ENCODE assay signal across 21 cellular contexts in genomic region chr10:76286536-76286935, GRCh38.
DNase-seq lines count a peak whose midpoint lies in the region; TF ChIP-seq lines count a peak whose summit lies in the region.
"Had no signal": no experiment of that assay in that cellular context is flagged by ENCODE, and none has a peak within 500 bp of the region (broad histone marks: within the 10 kb centered on the region; RNA-seq: fewer than 3 reads in every experiment).

No MANE protein-coding gene starts in this region.

- H2AFZ ChIP-seq in osteoblast (ENCODE audit: low read length), result no peak overlapping the region

- no peak overlapping the region for H3K4me3 Mint-ChIP-seq in progenitor cell of endocrine pancreas (ENCODE audit: low read depth)
- no peak overlapping the region for H3K4me3 Mint-ChIP-seq in activated T-cell treated with anti-CD3 and anti-CD28 coated beads, Interleukin-2, amount 50 U/mL, for 24 hours
- H3K4me3 Mint-ChIP-seq: CD14-positive monocyte; CD8-positive, alpha-beta memory T cell had no signal

- H3K27me3 ChIP-seq in adipocyte (replicated peaks; ENCODE audit: control insufficient read depth, insufficient read depth, low read length) (no peaks in the 10 kb centered on the region), osteoblast (ENCODE audit: insufficient read depth, low read length) (no peaks in the 10 kb centered on the region)
- H3K27me3 ChIP-seq: MG63 had no signal

- H3K9ac ChIP-seq in adipocyte (ENCODE audit: low read length), result peak overlapping the region; percentile 35

- H3K36me3 Mint-ChIP-seq in progenitor cell of endocrine pancreas (ENCODE audit: insufficient read depth), result peaks cover 14% of the 10 kb centered on the region
- no peaks in the 10 kb centered on the region for H3K36me3 Mint-ChIP-seq in activated T-cell treated with anti-CD3 and anti-CD28 coated beads, Interleukin-2, amount 50 U/mL, for 24 hours (ENCODE audit: low read depth)

- H3K36me3 ChIP-seq in adipocyte (ENCODE audit: control insufficient read depth, insufficient read depth, low read length, severe bottlenecking) (no peaks in the 10 kb centered on the region), osteoblast (ENCODE audit: insufficient read depth, low read length) (no peaks in the 10 kb centered on the region)
- H3K36me3 ChIP-seq: BE2C, MG63 had no signal

- H3K27ac ChIP-seq in osteoblast (ENCODE audit: low read depth, low read length), result peak overlapping the region; percentile 76

- no peaks in the 10 kb centered on the region for H3K79me2 ChIP-seq in osteoblast (ENCODE audit: insufficient read depth, low read length)

- H3K9me3 ChIP-seq in adipocyte (ENCODE audit: control insufficient read depth, low read length) (peaks cover 7% of the 10 kb centered on the region), osteoblast (ENCODE audit: low read depth, low read length) (no peaks in the 10 kb centered on the region)
- H3K9me3 ChIP-seq: BE2C had no signal

- no peak overlapping the region for H3K27ac Mint-ChIP-seq in progenitor cell of endocrine pancreas
- H3K27ac Mint-ChIP-seq in activated T-cell treated with anti-CD3 and anti-CD28 coated beads, Interleukin-2, amount 50 U/mL, for 24 hours, result no peak overlapping the region
- H3K27ac Mint-ChIP-seq: CD14-positive monocyte; CD8-positive, alpha-beta memory T cell had no signal

- DNase-seq in EH (ENCODE audit: low read depth) (peak; percentile 37), adipocyte (ENCODE audit: low read depth) (peak; percentile 49), fibroblast of peridontal ligament (ENCODE audit: extremely low read depth) (peak; percentile 73), osteoblast (ENCODE audit: insufficient read length, low spot score, missing footprints) (no peak), progenitor cell of endocrine pancreas (ENCODE audit: low spot score, unreplicated experiment) (no peak), DMS79 (lab: John Stamatoyannopoulos, UW) (no peak), glomerular visceral epithelial cell (ENCODE audit: extremely low spot score) (no peak)
- no peak for DNase-seq in activated T-cell treated with anti-CD3 and anti-CD28 coated beads, Interleukin-2, amount 50 U/mL, for 24 hours
- DNase-seq: BE2C; CD8-positive, alpha-beta memory T cell; DMS 273 treated with DMSO at 0.1 percent for 48 hours; DMS79 treated with DMSO at 0.1 percent for 48 hours; KG1; MG63; NCI-H1105 treated with DMSO at 0.1 percent for 48 hours; NCI-H146; NCI-H1930; NCI-H526 treated with DMSO at 0.1 percent for 48 hours; Right ventricle myocardium superior; RPMI8226 had no signal

- H3K4me3 ChIP-seq in adipocyte (ENCODE audit: low read length) (no peak overlapping the region), osteoblast (ENCODE audit: insufficient read depth, low read length) (no peak overlapping the region)
- H3K4me3 ChIP-seq: MG63 had no signal

- H3K4me1 ChIP-seq in adipocyte (ENCODE audit: control insufficient read depth, insufficient read depth, low read length) (peaks cover 32% of the 10 kb centered on the region), osteoblast (ENCODE audit: insufficient read depth, low read length) (peaks cover 36% of the 10 kb centered on the region)

- H3K4me2 ChIP-seq in osteoblast (ENCODE audit: insufficient read depth, low read length), result no peak overlapping the region

- peaks cover 18% of the 10 kb centered on the region for H3K9me3 Mint-ChIP-seq in progenitor cell of endocrine pancreas (ENCODE audit: low read depth)
- H3K9me3 Mint-ChIP-seq in activated T-cell treated with anti-CD3 and anti-CD28 coated beads, Interleukin-2, amount 50 U/mL, for 24 hours, result peaks cover 5% of the 10 kb centered on the region

- no peak for TF ChIP-seq CTCF in osteoblast (IDR thresholded peaks at IDR 0.05; ENCODE audit: extremely low read depth, low read depth, low read length)
- TF ChIP-seq CTCF in progenitor cell of endocrine pancreas (IDR thresholded peaks at IDR 0.05; ENCODE audit: unreplicated experiment), result no peak

- peaks cover 21% of the 10 kb centered on the region for H3K4me1 Mint-ChIP-seq in progenitor cell of endocrine pancreas (ENCODE audit: low read depth)
- H3K4me1 Mint-ChIP-seq in activated T-cell treated with anti-CD3 and anti-CD28 coated beads, Interleukin-2, amount 50 U/mL, for 24 hours (ENCODE audit: low read depth), result no peaks in the 10 kb centered on the region
- H3K4me1 Mint-ChIP-seq: CD14-positive monocyte; CD8-positive, alpha-beta memory T cell had no signal

- no peaks in the 10 kb centered on the region for H4K20me1 ChIP-seq in osteoblast (ENCODE audit: insufficient read depth, low read length)

- no peaks in the 10 kb centered on the region for H3K27me3 Mint-ChIP-seq in progenitor cell of endocrine pancreas
- no peaks in the 10 kb centered on the region for H3K27me3 Mint-ChIP-seq in activated T-cell treated with anti-CD3 and anti-CD28 coated beads, Interleukin-2, amount 50 U/mL, for 24 hours
- H3K27me3 Mint-ChIP-seq: CD8-positive, alpha-beta memory T cell had no signal

Comparison
In these comparisons a context has a peak if more than half of its experiments do, and no peak if none do; other contexts are left out.
1. DNase-seq: peak in EH (single experiment), adipocyte (single experiment) and fibroblast of peridontal ligament (single experiment); none in osteoblast (single experiment), progenitor cell of endocrine pancreas (single experiment), activated T-cell treated with anti-CD3 and anti-CD28 coated beads, Interleukin-2, amount 50 U/mL, for 24 hours (single experiment), DMS79 (single experiment) and glomerular visceral epithelial cell (single experiment).